Comparison of ENCODE assay signal across 23 cellular contexts in the genomic region with DNA sequence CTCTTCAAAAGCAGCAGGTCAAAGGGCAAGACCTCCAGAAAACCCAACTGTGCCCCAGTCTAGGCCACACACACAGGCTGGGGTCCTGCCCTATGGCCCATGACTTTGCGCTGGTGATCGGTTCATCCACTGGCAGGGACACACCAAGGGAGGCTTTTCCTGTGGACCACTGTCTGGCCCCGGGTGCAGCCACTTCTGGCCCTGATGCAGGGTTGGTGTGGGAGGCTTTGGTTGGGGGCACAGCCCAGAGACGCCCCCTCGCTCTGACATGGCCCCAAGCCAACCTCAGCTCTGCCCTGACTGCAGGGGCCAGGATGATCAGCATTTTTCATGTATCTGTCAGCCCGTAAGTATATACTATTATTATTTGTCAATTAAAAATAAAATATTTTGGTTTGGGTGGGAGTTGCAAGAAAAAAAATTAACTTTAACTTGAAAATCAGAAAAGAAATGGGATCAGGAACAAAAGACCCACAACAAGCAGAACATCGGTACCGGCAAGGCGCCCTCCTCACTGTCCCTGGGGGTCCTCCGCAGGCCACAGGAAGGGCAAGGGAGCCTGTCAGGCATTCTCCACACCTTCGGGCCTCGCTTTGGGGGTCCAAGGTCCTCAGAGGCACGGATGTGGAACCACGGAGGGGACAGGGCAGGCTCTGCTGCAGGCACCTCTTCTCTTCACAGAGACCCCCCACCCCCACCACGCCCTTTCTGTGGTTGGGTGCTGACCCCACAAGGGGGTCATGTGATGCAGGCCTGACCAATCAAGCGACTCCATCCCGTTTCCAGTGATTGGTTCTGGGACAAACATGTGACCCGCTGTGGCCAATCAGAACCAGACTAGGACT.
A peak's percentile ranks its signal among the peaks of the same experiment; 100 is the strongest.
DNase-seq lines count a peak whose midpoint lies in the region; ATAC-seq and TF ChIP-seq lines count a peak whose summit lies in the region.
"Had no signal": no experiment of that assay in that cellular context is flagged by ENCODE, and none has a peak within 500 bp of the region (broad histone marks: within the 10 kb centered on the region; RNA-seq: fewer than 3 reads in every experiment).

No MANE protein-coding gene starts in this region.

- H3K36me3 Mint-ChIP-seq in WTC11 (no peaks in the 10 kb centered on the region), CD14-positive monocyte (no peaks in the 10 kb centered on the region)
- H3K36me3 Mint-ChIP-seq: CD4-positive, CD25-positive, alpha-beta regulatory T cell; IgD-negative memory B cell had no signal

- no peak overlapping the region for H2BK5ac ChIP-seq in neuronal stem cell (ENCODE audit: low read length)

- in situ Hi-C loops in GM13976 (cut with MboI; ENCODE audit: low sequenced_read_pairs, unreplicated experiment): no loop called here

- H3K27ac Mint-ChIP-seq in WTC11: no peak overlapping the region
- H3K27ac Mint-ChIP-seq in CD14-positive monocyte: no peak overlapping the region
- H3K27ac Mint-ChIP-seq: GM23338 had no signal

- H3K4me2 ChIP-seq in neuronal stem cell (ENCODE audit: insufficient read depth, low read length, poor library complexity, severe bottlenecking): no peak overlapping the region
- H3K4me2 ChIP-seq: GM23338 had no signal

- H3K27me3 ChIP-seq in neuronal stem cell (ENCODE audit: control insufficient read depth in 3 of 3, insufficient read depth in 3 of 3, low read depth in 1 of 3, low read length in 3 of 3) (no peaks in the 10 kb centered on the region), esophagus squamous epithelium (peaks cover 0 to 55% (median 0%) of the 10 kb centered on the region in 4 donors)
- H3K27me3 ChIP-seq: BE2C, SJCRH30 had no signal

- no peak for TF ChIP-seq POLR2A in esophagus squamous epithelium (IDR thresholded peaks at IDR 0.05)

- POLR2A ChIA-PET in WTC11 (lab: Charles Lee) (no interaction called here), RWPE1 (lab: Yijun Ruan, JAX; ENCODE audit: low non-redundant PET) (no interaction called here)

- no peak overlapping the region for H3K18ac ChIP-seq in neuronal stem cell (ENCODE audit: low read length)

- H3K4ac ChIP-seq in neuronal stem cell (ENCODE audit: low read length): no peak overlapping the region

- ATAC-seq in WTC11: no peak
- ATAC-seq: GM23338 had no signal

- H3K9me3 Mint-ChIP-seq in WTC11 (no peaks in the 10 kb centered on the region), CD14-positive monocyte (peaks cover 0 to 5% (median 0%) of the 10 kb centered on the region in 7 donors)
- H3K9me3 Mint-ChIP-seq: CD4-positive, CD25-positive, alpha-beta regulatory T cell; GM23338; IgD-negative memory B cell had no signal

- H3K36me3 ChIP-seq in neuronal stem cell (replicated peaks in 1 of 2; ENCODE audit: control insufficient read depth in 2 of 2, insufficient read depth in 2 of 2, low read length in 2 of 2) (no peaks in the 10 kb centered on the region), esophagus squamous epithelium (no peaks in the 10 kb centered on the region)
- H3K36me3 ChIP-seq: BE2C, SJCRH30 had no signal

- H2BK15ac ChIP-seq in neuronal stem cell (ENCODE audit: low read length): no peak overlapping the region

- H2BK120ac ChIP-seq in neuronal stem cell (ENCODE audit: low read depth, low read length): no peak overlapping the region

- H3K9me3 ChIP-seq in neuronal stem cell (replicated peaks in 1 of 2; ENCODE audit: control insufficient read depth in 2 of 2, insufficient read depth in 1 of 2, low read depth in 1 of 2, low read length in 2 of 2): no peaks in the 10 kb centered on the region
- H3K9me3 ChIP-seq in esophagus squamous epithelium: no peaks in the 10 kb centered on the region
- H3K9me3 ChIP-seq: BE2C, SJCRH30 had no signal

- intact Hi-C loops in CD14-positive monocyte (cut with micrococcal nuclease): no loop called here
- intact Hi-C loops in esophagus squamous epithelium (cut with DNase I): no loop called here

- DNase-seq in GM13976 (ENCODE audit: low spot score) (peak; percentile 13), NCI-H2171 (lab: John Stamatoyannopoulos, UW) (peak; percentile 84), WTC11 (ENCODE audit: low spot score) (no peak), neuronal stem cell (ENCODE audit: low spot score) (no peak), CD14-positive monocyte (ENCODE audit: low spot score) (no peak), RWPE1 (ENCODE audit: low spot score) (no peak), amygdala (lab: John Stamatoyannopoulos, UW) (no peak), esophagus squamous epithelium (lab: John Stamatoyannopoulos, UW) (no peak)
- DNase-seq: ACHN; BE2C; CD4-positive, CD25-positive, alpha-beta regulatory T cell; DMS153; DND-41; HCEC 1CT; Karpas-422; NCI-H1092 treated with DMSO at 0.1 percent for 48 hours; NCI-H1436 treated with DMSO at 0.1 percent for 48 hours; NCI-H187 treated with DMSO at 0.1 percent for 48 hours; NCI-H2107; NCI-H526 treated with DMSO at 0.1 percent for 48 hours had no signal

- H2AK5ac ChIP-seq in neuronal stem cell (ENCODE audit: low read depth, low read length): no peak overlapping the region

- H3K4me3 ChIP-seq in neuronal stem cell (ENCODE audit: low read length in 2 of 2) (no peak overlapping the region), esophagus squamous epithelium (no peak overlapping the region)
- H3K4me3 ChIP-seq: GM23338, SJCRH30 had no signal

- H4K8ac ChIP-seq in neuronal stem cell (ENCODE audit: low read depth, low read length): no peak overlapping the region

- TF ChIP-seq CTCF in GM13976 (IDR thresholded peaks at IDR 0.05; ENCODE audit: borderline replicate concordance, control extremely low read depth, extremely low read depth, insufficient read depth, missing control alignments) (no peak), WTC11 (IDR thresholded peaks at IDR 0.05) (no peak), CD14-positive monocyte (IDR thresholded peaks at IDR 0.05) (no peak), RWPE1 (conservative IDR thresholded peaks at IDR 0.05; ENCODE audit: low read depth) (no peak), esophagus squamous epithelium (IDR thresholded peaks at IDR 0.05) (no peak)

- CTCF ChIA-PET in WTC11 (lab: Charles Lee): no interaction called here
- CTCF ChIA-PET in RWPE1 (lab: Yijun Ruan, JAX): no interaction called here

- no peak overlapping the region for H3K14ac ChIP-seq in neuronal stem cell (ENCODE audit: low read length)

- peak overlapping the region; percentile 66 for H2BK12ac ChIP-seq in neuronal stem cell (ENCODE audit: low read length)

- no peaks in the 10 kb centered on the region for H3K79me1 ChIP-seq in neuronal stem cell (ENCODE audit: low read depth, low read length)

- no peaks in the 10 kb centered on the region; the same call in 1 of the 2 replicates for H3K27me3 Mint-ChIP-seq in WTC11 (ENCODE audit: low read depth)
- H3K27me3 Mint-ChIP-seq in CD14-positive monocyte (ENCODE audit: low read depth in 3 of 3): peaks cover 1 to 10% (median 9%) of the 10 kb centered on the region in 3 donors

- no peaks in the 10 kb centered on the region for H3K4me1 Mint-ChIP-seq in WTC11
- H3K4me1 Mint-ChIP-seq in CD14-positive monocyte: peaks cover 9% of the 10 kb centered on the region
- H3K4me1 Mint-ChIP-seq: GM23338, IgD-negative memory B cell had no signal

- H2AFZ ChIP-seq in neuronal stem cell (ENCODE audit: low read length): no peak overlapping the region
- H2AFZ ChIP-seq: GM23338 had no signal

- H4K91ac ChIP-seq in neuronal stem cell (ENCODE audit: low read depth, low read length, poor library complexity): no peak overlapping the region

- no CpG with 5 or more reads among the region's 18 CpGs for WGBS in neuronal stem cell (ENCODE audit: extremely low coverage in 2 of 2, insufficient read length in 2 of 2, insufficient replicate concordance in 1 of 2), 2 donors
- WGBS in esophagus squamous epithelium, 2 donors: 94 to 97% methylated on average over 10 of the region's 18 CpGs

- H3K23ac ChIP-seq in neuronal stem cell (ENCODE audit: low read depth, low read length, poor library complexity): peak overlapping the region; percentile 29

- no peak overlapping the region for H3K9ac ChIP-seq in neuronal stem cell (ENCODE audit: low read depth, low read length, poor library complexity)

- H3K4me1 ChIP-seq in neuronal stem cell (ENCODE audit: control insufficient read depth in 2 of 2, insufficient read depth in 1 of 2, low read depth in 1 of 2, low read length in 2 of 2) (peaks cover 0 to 2% of the 10 kb centered on the region in 2 donors), esophagus squamous epithelium (no peaks in the 10 kb centered on the region)
- H3K4me1 ChIP-seq: BE2C, SJCRH30 had no signal

- H3K4me3 Mint-ChIP-seq in WTC11 (no peak overlapping the region), CD14-positive monocyte (peak overlapping the region in 1 of 2 donors; percentile 45)
- H3K4me3 Mint-ChIP-seq: CD4-positive, CD25-positive, alpha-beta regulatory T cell; GM23338; IgD-negative memory B cell had no signal

- H3K27ac ChIP-seq in neuronal stem cell (replicated peaks; ENCODE audit: low read length): no peak overlapping the region
- H3K27ac ChIP-seq in RWPE1: no peak overlapping the region
- H3K27ac ChIP-seq in esophagus squamous epithelium: no peak overlapping the region
- H3K27ac ChIP-seq: SJCRH30 had no signal

TF ChIP-seq in WTC11, 78 proteins besides CTCF, POLR2A, EP300 and RAD21:
- TF ChIP-seq OVOL2 (CRISPR knock-in tag; IDR thresholded peaks at IDR 0.05; ENCODE audit: borderline replicate concordance) (no peak), USF2 (CRISPR knock-in tag; IDR thresholded peaks at IDR 0.05) (peak; percentile 57)

Comparison
In these comparisons a context has a peak if more than half of its experiments do, and no peak if none do; other contexts are left out.
1. DNase-seq: peak in GM13976 (single experiment) and NCI-H2171 (single experiment); none in WTC11 (single experiment), neuronal stem cell (single experiment), CD14-positive monocyte (single experiment), RWPE1 (single experiment), amygdala (0 of 56) and esophagus squamous epithelium (single experiment).